1 cellular context compared by ENCODE assay signal in genomic region chr6:44250067-44250717, GRCh38.
TF ChIP-seq lines count a peak whose summit lies in the region.

No MANE protein-coding gene starts in this region.

TF ChIP-seq in H1, 55 proteins besides CTCF, POLR2A, EP300 and RAD21 (continued from another document):
- TF ChIP-seq POU5F1 (IDR thresholded peaks at IDR 0.05; ENCODE audit: low read depth, low read length), result no peak
- TF ChIP-seq, protein P1, sequence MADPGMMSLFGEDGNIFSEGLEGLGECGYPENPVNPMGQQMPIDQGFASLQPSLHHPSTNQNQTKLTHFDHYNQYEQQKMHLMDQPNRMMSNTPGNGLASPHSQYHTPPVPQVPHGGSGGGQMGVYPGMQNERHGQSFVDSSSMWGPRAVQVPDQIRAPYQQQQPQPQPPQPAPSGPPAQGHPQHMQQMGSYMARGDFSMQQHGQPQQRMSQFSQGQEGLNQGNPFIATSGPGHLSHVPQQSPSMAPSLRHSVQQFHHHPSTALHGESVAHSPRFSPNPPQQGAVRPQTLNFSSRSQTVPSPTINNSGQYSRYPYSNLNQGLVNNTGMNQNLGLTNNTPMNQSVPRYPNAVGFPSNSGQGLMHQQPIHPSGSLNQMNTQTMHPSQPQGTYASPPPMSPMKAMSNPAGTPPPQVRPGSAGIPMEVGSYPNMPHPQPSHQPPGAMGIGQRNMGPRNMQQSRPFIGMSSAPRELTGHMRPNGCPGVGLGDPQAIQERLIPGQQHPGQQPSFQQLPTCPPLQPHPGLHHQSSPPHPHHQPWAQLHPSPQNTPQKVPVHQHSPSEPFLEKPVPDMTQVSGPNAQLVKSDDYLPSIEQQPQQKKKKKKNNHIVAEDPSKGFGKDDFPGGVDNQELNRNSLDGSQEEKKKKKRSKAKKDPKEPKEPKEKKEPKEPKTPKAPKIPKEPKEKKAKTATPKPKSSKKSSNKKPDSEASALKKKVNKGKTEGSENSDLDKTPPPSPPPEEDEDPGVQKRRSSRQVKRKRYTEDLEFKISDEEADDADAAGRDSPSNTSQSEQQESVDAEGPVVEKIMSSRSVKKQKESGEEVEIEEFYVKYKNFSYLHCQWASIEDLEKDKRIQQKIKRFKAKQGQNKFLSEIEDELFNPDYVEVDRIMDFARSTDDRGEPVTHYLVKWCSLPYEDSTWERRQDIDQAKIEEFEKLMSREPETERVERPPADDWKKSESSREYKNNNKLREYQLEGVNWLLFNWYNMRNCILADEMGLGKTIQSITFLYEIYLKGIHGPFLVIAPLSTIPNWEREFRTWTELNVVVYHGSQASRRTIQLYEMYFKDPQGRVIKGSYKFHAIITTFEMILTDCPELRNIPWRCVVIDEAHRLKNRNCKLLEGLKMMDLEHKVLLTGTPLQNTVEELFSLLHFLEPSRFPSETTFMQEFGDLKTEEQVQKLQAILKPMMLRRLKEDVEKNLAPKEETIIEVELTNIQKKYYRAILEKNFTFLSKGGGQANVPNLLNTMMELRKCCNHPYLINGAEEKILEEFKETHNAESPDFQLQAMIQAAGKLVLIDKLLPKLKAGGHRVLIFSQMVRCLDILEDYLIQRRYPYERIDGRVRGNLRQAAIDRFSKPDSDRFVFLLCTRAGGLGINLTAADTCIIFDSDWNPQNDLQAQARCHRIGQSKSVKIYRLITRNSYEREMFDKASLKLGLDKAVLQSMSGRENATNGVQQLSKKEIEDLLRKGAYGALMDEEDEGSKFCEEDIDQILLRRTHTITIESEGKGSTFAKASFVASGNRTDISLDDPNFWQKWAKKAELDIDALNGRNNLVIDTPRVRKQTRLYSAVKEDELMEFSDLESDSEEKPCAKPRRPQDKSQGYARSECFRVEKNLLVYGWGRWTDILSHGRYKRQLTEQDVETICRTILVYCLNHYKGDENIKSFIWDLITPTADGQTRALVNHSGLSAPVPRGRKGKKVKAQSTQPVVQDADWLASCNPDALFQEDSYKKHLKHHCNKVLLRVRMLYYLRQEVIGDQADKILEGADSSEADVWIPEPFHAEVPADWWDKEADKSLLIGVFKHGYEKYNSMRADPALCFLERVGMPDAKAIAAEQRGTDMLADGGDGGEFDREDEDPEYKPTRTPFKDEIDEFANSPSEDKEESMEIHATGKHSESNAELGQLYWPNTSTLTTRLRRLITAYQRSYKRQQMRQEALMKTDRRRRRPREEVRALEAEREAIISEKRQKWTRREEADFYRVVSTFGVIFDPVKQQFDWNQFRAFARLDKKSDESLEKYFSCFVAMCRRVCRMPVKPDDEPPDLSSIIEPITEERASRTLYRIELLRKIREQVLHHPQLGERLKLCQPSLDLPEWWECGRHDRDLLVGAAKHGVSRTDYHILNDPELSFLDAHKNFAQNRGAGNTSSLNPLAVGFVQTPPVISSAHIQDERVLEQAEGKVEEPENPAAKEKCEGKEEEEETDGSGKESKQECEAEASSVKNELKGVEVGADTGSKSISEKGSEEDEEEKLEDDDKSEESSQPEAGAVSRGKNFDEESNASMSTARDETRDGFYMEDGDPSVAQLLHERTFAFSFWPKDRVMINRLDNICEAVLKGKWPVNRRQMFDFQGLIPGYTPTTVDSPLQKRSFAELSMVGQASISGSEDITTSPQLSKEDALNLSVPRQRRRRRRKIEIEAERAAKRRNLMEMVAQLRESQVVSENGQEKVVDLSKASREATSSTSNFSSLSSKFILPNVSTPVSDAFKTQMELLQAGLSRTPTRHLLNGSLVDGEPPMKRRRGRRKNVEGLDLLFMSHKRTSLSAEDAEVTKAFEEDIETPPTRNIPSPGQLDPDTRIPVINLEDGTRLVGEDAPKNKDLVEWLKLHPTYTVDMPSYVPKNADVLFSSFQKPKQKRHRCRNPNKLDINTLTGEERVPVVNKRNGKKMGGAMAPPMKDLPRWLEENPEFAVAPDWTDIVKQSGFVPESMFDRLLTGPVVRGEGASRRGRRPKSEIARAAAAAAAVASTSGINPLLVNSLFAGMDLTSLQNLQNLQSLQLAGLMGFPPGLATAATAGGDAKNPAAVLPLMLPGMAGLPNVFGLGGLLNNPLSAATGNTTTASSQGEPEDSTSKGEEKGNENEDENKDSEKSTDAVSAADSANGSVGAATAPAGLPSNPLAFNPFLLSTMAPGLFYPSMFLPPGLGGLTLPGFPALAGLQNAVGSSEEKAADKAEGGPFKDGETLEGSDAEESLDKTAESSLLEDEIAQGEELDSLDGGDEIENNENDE (IDR thresholded peaks at IDR 0.05; ENCODE audit: insufficient replicate concordance, low read length), result no peak
- no peak for TF ChIP-seq YY1 (IDR thresholded peaks at IDR 0.05; ENCODE audit: low read depth, low read length)
- no peak for TF ChIP-seq TAF1 (IDR thresholded peaks at IDR 0.05; ENCODE audit: low read depth, low read length)
